ENCODE assay signal across 34 cellular contexts in the genomic region with DNA sequence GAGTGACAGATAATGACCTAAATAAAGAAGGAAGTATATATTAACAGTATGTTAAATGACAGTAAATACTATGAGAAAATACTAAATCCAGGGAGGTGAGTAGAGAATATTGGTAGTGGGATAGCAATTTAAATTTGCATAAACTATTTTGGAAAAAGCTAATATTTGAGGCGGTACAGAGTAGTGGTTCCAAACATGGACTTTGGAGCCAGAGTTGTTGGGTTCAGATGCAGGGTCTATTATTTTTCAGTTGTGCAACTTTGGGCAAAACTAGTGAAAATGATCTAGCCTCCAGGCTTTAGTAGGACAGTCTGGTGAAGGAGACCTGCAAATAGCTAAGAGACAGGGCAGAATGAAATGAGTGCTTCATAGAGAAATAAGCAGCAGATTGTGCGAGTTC.
"Had no signal": no experiment of that assay in that cellular context is flagged by ENCODE, and none has a peak within 500 bp of the region (broad histone marks: within the 10 kb centered on the region; RNA-seq: fewer than 3 reads in every experiment).

No MANE protein-coding gene starts in this region.

- H3K27me3 ChIP-seq: MG63 had no signal

- DNase-seq: Karpas-422, Kasumi-1, MG63, MM.1S, MV-4-11, NCI-H1048, NCI-H1092, NCI-H1092 treated with DMSO at 0.1 percent for 48 hours, NCI-H1105, NCI-H1105 treated with DMSO at 0.1 percent for 48 hours, NCI-H1417, NCI-H1417 treated with DMSO at 0.1 percent for 48 hours, NCI-H1436, NCI-H1436 treated with DMSO at 0.1 percent for 48 hours, NCI-H146, NCI-H1694, NCI-H1694 treated with DMSO at 0.1 percent for 48 hours, NCI-H187, NCI-H187 treated with DMSO at 0.1 percent for 48 hours, NCI-H1930, NCI-H2029, NCI-H2029 treated with DMSO at 0.1 percent for 48 hours, NCI-H2081, NCI-H2081 treated with DMSO at 0.1 percent for 48 hours, NCI-H2107, NCI-H2171, NCI-H2171 treated with DMSO at 0.1 percent for 48 hours, NCI-H2227 treated with DMSO at 0.1 percent for 48 hours, NCI-H226, NCI-H345, NCI-H446, NCI-H446 treated with DMSO at 0.1 percent for 48 hours, NCI-H510A, NCI-H510A treated with DMSO at 0.1 percent for 48 hours had no signal

- H3K9me3 ChIP-seq: MG63 had no signal

- H3K4me3 ChIP-seq: MG63 had no signal

- H3K36me3 ChIP-seq: MG63 had no signal
